Comparison of ENCODE assay signal across 8 cellular contexts in genomic region chr4:120071192-120071795, GRCh38. TPM values are rescaled to one million over a fixed set of nuclear protein-coding genes. Genes with fewer than 3 reads are reported as not detected.
DNase-seq lines count a peak whose midpoint lies in the region; ATAC-seq and TF ChIP-seq lines count a peak whose summit lies in the region.

No MANE protein-coding gene starts in this region.

- no peaks in the 10 kb centered on the region for H3K27me3 Mint-ChIP-seq in activated T-cell treated with anti-CD3 and anti-CD28 coated beads, Interleukin-2, amount 50 U/mL, for 24 hours
- H3K27me3 Mint-ChIP-seq in chondrocyte (ENCODE audit: low read depth): no peaks in the 10 kb centered on the region
- H3K27me3 Mint-ChIP-seq in memory B cell: no peaks in the 10 kb centered on the region

- no peaks in the 10 kb centered on the region for H3K36me3 ChIP-seq in SJCRH30
- no peaks in the 10 kb centered on the region for H3K36me3 ChIP-seq in transverse colon

- H3K9me3 Mint-ChIP-seq in activated T-cell treated with anti-CD3 and anti-CD28 coated beads, Interleukin-2, amount 50 U/mL, for 24 hours: no peaks in the 10 kb centered on the region
- H3K9me3 Mint-ChIP-seq in chondrocyte (ENCODE audit: low read depth) (no peaks in the 10 kb centered on the region), memory B cell (no peaks in the 10 kb centered on the region)

- in situ Hi-C loops in KBM-7 (cut with MboI; ENCODE audit: low pct_unique_long_range_greater_than_20kb, low sequenced_read_pairs) (no loop called here), transverse colon (cut with MboI; ENCODE audit: low pct_ligation_motif_present in 1 of 4, low pct_unique_long_range_greater_than_20kb in 1 of 4, low sequenced_read_pairs in 3 of 4) (no loop called here)

- H3K27me3 ChIP-seq in SJCRH30: no peaks in the 10 kb centered on the region
- no peaks in the 10 kb centered on the region for H3K27me3 ChIP-seq in transverse colon

- peaks cover 17% of the 10 kb centered on the region for H3K36me3 Mint-ChIP-seq in activated T-cell treated with anti-CD3 and anti-CD28 coated beads, Interleukin-2, amount 50 U/mL, for 24 hours (ENCODE audit: low read depth)
- H3K36me3 Mint-ChIP-seq in chondrocyte (ENCODE audit: low read depth): no peaks in the 10 kb centered on the region
- H3K36me3 Mint-ChIP-seq in memory B cell: no peaks in the 10 kb centered on the region

- H3K4me3 Mint-ChIP-seq in activated T-cell treated with anti-CD3 and anti-CD28 coated beads, Interleukin-2, amount 50 U/mL, for 24 hours: no peak overlapping the region
- H3K4me3 Mint-ChIP-seq in chondrocyte (ENCODE audit: unreplicated experiment) (no peak overlapping the region), memory B cell (no peak overlapping the region)

- H3K27ac Mint-ChIP-seq in activated T-cell treated with anti-CD3 and anti-CD28 coated beads, Interleukin-2, amount 50 U/mL, for 24 hours: no peak overlapping the region
- H3K27ac Mint-ChIP-seq in chondrocyte (ENCODE audit: unreplicated experiment) (no peak overlapping the region), memory B cell (no peak overlapping the region)

- intact Hi-C loops in transverse colon (cut with DNase I; ENCODE audit: low total_unique reads): no loop called here

- H3K4me3 ChIP-seq in SJCRH30: no peak overlapping the region
- H3K4me3 ChIP-seq in transverse colon: no peak overlapping the region

- H3K4me1 Mint-ChIP-seq in activated T-cell treated with anti-CD3 and anti-CD28 coated beads, Interleukin-2, amount 50 U/mL, for 24 hours (ENCODE audit: low read depth): peaks cover 31% of the 10 kb centered on the region
- H3K4me1 Mint-ChIP-seq in chondrocyte (ENCODE audit: low read depth) (peaks cover 38% of the 10 kb centered on the region), memory B cell (peaks cover 15% of the 10 kb centered on the region)

- no peak for TF ChIP-seq POLR2A in transverse colon (IDR thresholded peaks at IDR 0.05)

- no peak for ATAC-seq in memory B cell (ENCODE audit: low read depth)
- ATAC-seq in HG02884 (IDR thresholded peaks at IDR 0.05; ENCODE audit: unreplicated experiment): no peak

- TF ChIP-seq CTCF in chondrocyte (IDR thresholded peaks at IDR 0.05) (peak; percentile 89), transverse colon (IDR thresholded peaks at IDR 0.05) (peak; percentile 20 to 70 (median 59))

- peaks cover 26% of the 10 kb centered on the region for H3K4me1 ChIP-seq in SJCRH30
- H3K4me1 ChIP-seq in transverse colon: peaks cover 6 to 18% (median 10%) of the 10 kb centered on the region in 4 donors

- H3K27ac ChIP-seq in SJCRH30 (no peak overlapping the region), transverse colon (no peak overlapping the region)

- DNase-seq in activated T-cell treated with anti-CD3 and anti-CD28 coated beads for 4 hours: peak; percentile 38
- no peak for DNase-seq in activated T-cell treated with anti-CD3 and anti-CD28 coated beads, Interleukin-2, amount 50 U/mL, for 24 hours
- DNase-seq in KBM-7: peak; percentile 63
- peak; percentile 68 to 91 for DNase-seq in SJCRH30
- DNase-seq in chondrocyte (ENCODE audit: low spot score): no peak
- DNase-seq in memory B cell (ENCODE audit: low spot score in 2 of 2): peak; percentile 30 to 41
- DNase-seq in transverse colon: peak; percentile 30

- WGBS in transverse colon (ENCODE audit: low coverage in 1 of 2), 2 donors: 28 to 55% methylated on average over 4 to 11 of the region's 11 CpGs

- no peaks in the 10 kb centered on the region for H3K9me3 ChIP-seq in SJCRH30 (replicated peaks)
- no peaks in the 10 kb centered on the region for H3K9me3 ChIP-seq in transverse colon

- TF ChIP-seq EP300 in transverse colon (IDR thresholded peaks at IDR 0.05; ENCODE audit: low read depth): no peak

RNA-seq across cellular contexts. Expression of gene MAD2L1, which starts 4.6 kb away (rescaled TPM):
- 213 and 223 TPM in 2 replicates for total RNA-seq in SJCRH30 (2014; rRNA removed; shearing (Covaris generic))
- total RNA-seq in chondrocyte (7.7 to 9.8 TPM (median 9.4 TPM) in 3 replicates), transverse colon (1 to 10 TPM in 2 of 4 donors, under 1 TPM in 2; 0.37 to 3.4 (median 1.4) TPM)

Comparison
In these comparisons a context has a peak if more than half of its experiments do, and no peak if none do; other contexts are left out.
1. DNase-seq: peak in activated T-cell treated with anti-CD3 and anti-CD28 coated beads for 4 hours (single experiment), KBM-7 (single experiment), SJCRH30 (2 of 2), memory B cell (2 of 2) and transverse colon (single experiment); none in activated T-cell treated with anti-CD3 and anti-CD28 coated beads, Interleukin-2, amount 50 U/mL, for 24 hours (single experiment) and chondrocyte (single experiment).
2. RNA of gene MAD2L1, which starts 4.6 kb away (total RNA-seq): 213 to 223 TPM in SJCRH30; 7.7 to 9.8 TPM in chondrocyte and 0.37 to 3.4 TPM in transverse colon; every median in the first group is over 10 times any median in the second.